22 cellular contexts compared by ENCODE assay signal in genomic region chr17:82743344-82744219, GRCh38. TPM values are rescaled to one million over a fixed set of nuclear protein-coding genes. Genes with fewer than 3 reads are reported as not detected.
DNase-seq lines count a peak whose midpoint lies in the region; ATAC-seq, FAIRE-seq and TF ChIP-seq lines count a peak whose summit lies in the region.
"Had no signal": no experiment of that assay in that cellular context is flagged by ENCODE, and none has a peak within 500 bp of the region (broad histone marks: within the 10 kb centered on the region; RNA-seq: fewer than 3 reads in every experiment).

No MANE protein-coding gene starts in this region.

- no peaks in the 10 kb centered on the region for H3K27me3 Mint-ChIP-seq in H9 (ENCODE audit: low read depth)
- H3K27me3 Mint-ChIP-seq: activated CD4-positive, alpha-beta T cell treated with anti-CD3 and anti-CD28 coated beads, Interleukin-2, amount 10 ng/mL, durations not matched to agents 7 days and 5 days; activated naive CD8-positive, alpha-beta T cell had no signal

- no peak overlapping the region for H2BK15ac ChIP-seq in H9 (ENCODE audit: low read depth, low read length)

- intact Hi-C loops in K562 (cut with micrococcal nuclease): no loop called here

- TF ChIP-seq RAD21 in K562 (CRISPR knock-in tag; conservative IDR thresholded peaks at IDR 0.05 in 1 of 2, IDR thresholded peaks at IDR 0.05 in 1 of 2): no peak

- no peak overlapping the region for H3T11ph ChIP-seq in H9 (ENCODE audit: low read length)

- H4K8ac ChIP-seq in H9 (replicated peaks; ENCODE audit: insufficient read length, low read depth, low read length): no peak overlapping the region

- no peaks in the 10 kb centered on the region for H3K23me2 ChIP-seq in H9 (ENCODE audit: insufficient read length, low read depth, low read length, poor library complexity, severe bottlenecking)

- no peaks in the 10 kb centered on the region for H3K79me1 ChIP-seq in H9 (ENCODE audit: insufficient read depth, low read depth, low read length, poor library complexity, severe bottlenecking)

- H3K4ac ChIP-seq in H9 (ENCODE audit: low read depth, low read length): no peak overlapping the region

- H3K79me2 ChIP-seq in DND-41 (ENCODE audit: insufficient read depth, low read length) (no peaks in the 10 kb centered on the region), H9 (ENCODE audit: insufficient read depth, low read length) (no peaks in the 10 kb centered on the region), K562 (ENCODE audit: control insufficient read depth, insufficient read depth, low read length) (no peaks in the 10 kb centered on the region)

- no peak overlapping the region for H3K4me2 ChIP-seq in DND-41 (ENCODE audit: insufficient read depth, low read length)
- H3K4me2 ChIP-seq in H9 (ENCODE audit: insufficient read depth, insufficient read length, low read length): no peak overlapping the region
- H3K4me2 ChIP-seq in K562 (ENCODE audit: insufficient read depth, low read length): no peak overlapping the region
- H3K4me2 ChIP-seq: BLaER1 had no signal

- in situ Hi-C loops in K562 (cut with MboI): no loop called here

- peaks cover 17% of the 10 kb centered on the region for H3K9me3 ChIP-seq in DND-41 (ENCODE audit: insufficient read depth, low read length, severe bottlenecking)
- H3K9me3 ChIP-seq in H9 (ENCODE audit: control insufficient read depth, low read depth, low read length): no peaks in the 10 kb centered on the region
- H3K9me3 ChIP-seq in K562 (replicated peaks; ENCODE audit: control insufficient read depth, insufficient read depth, low read depth, low read length): peaks cover 30% of the 10 kb centered on the region

- H3K36me3 ChIP-seq in DND-41 (ENCODE audit: insufficient read depth, low read length) (peaks cover 21% of the 10 kb centered on the region), K562 (ENCODE audit: control insufficient read depth, insufficient read depth, low read length) (peaks cover 49% of the 10 kb centered on the region)

- DNase-seq in DND-41: no peak
- peak; percentile 55 for DNase-seq in H9
- no peak for DNase-seq in K562 (ENCODE audit: extremely low read depth in 1 of 4, low spot score in 3 of 4)
- DNase-seq in omental fat pad (ENCODE audit: low spot score): no peak
- DNase-seq: activated CD4-positive, alpha-beta T cell treated with anti-CD3 and anti-CD28 coated beads, Interleukin-2, amount 10 ng/mL, durations not matched to agents 7 days and 5 days; activated effector memory CD4-positive, alpha-beta T cell treated with anti-CD3 and anti-CD28 coated beads, Interleukin-2, amount 50 U/mL, for 16 hours; activated T-cell treated with anti-CD3 and anti-CD28 coated beads, Interleukin-2, amount 50 U/mL, for 1 hour; NCI-H1105; NCI-H1930; NCI-H526 treated with DMSO at 0.1 percent for 48 hours; SJCRH30; stimulated activated CD4-positive, alpha-beta T cell treated with anti-CD3 and anti-CD28 coated beads, Interleukin-4, amount 100 ng/mL, for 1 hour; T-helper 9 cell had no signal

- no peak for FAIRE-seq in K562 (lab: Jason Lieb, UNC)
- FAIRE-seq: bronchial epithelial cell had no signal

- ATAC-seq in DND-41 (ENCODE audit: insufficient read depth, low read depth) (no peak), K562 (no peak), omental fat pad (ENCODE audit: low FRiP score) (peak; percentile 33), GM18907 (IDR thresholded peaks at IDR 0.05; ENCODE audit: unreplicated experiment) (no peak), HG03135 (IDR thresholded peaks at IDR 0.05; ENCODE audit: unreplicated experiment) (no peak), GM19452 (IDR thresholded peaks at IDR 0.05; ENCODE audit: unreplicated experiment) (no peak), HG03045 (IDR thresholded peaks at IDR 0.05; ENCODE audit: unreplicated experiment) (no peak)
- ATAC-seq: left lung had no signal

- no peak overlapping the region for H3K14ac ChIP-seq in H9 (ENCODE audit: insufficient read depth, low read length)

- H3K27ac Mint-ChIP-seq in H9: no peak overlapping the region
- H3K27ac Mint-ChIP-seq: activated CD4-positive, alpha-beta T cell treated with anti-CD3 and anti-CD28 coated beads, Interleukin-2, amount 10 ng/mL, durations not matched to agents 7 days and 5 days; activated naive CD8-positive, alpha-beta T cell had no signal

- H2BK5ac ChIP-seq in H9 (ENCODE audit: insufficient read length, low read length): no peak overlapping the region

- H4K20me1 ChIP-seq in DND-41 (ENCODE audit: insufficient read depth, low read length) (no peaks in the 10 kb centered on the region), H9 (ENCODE audit: control insufficient read depth, insufficient read depth, insufficient read length) (no peaks in the 10 kb centered on the region), K562 (replicated peaks; ENCODE audit: control insufficient read depth, insufficient read depth, low read length) (no peaks in the 10 kb centered on the region)
- H4K20me1 ChIP-seq: BLaER1 had no signal

- H3K4me3 Mint-ChIP-seq in H9: no peak overlapping the region
- H3K4me3 Mint-ChIP-seq: activated CD4-positive, alpha-beta T cell treated with anti-CD3 and anti-CD28 coated beads, Interleukin-2, amount 10 ng/mL, durations not matched to agents 7 days and 5 days; activated naive CD8-positive, alpha-beta T cell had no signal

- H3K9ac ChIP-seq in DND-41 (ENCODE audit: low read depth, low read length) (no peak overlapping the region), H9 (ENCODE audit: extremely low read depth, insufficient read length, low read length) (no peak overlapping the region), K562 (ENCODE audit: insufficient read depth in 1 of 2, low read depth in 2 of 2, low read length in 2 of 2) (no peak overlapping the region)
- H3K9ac ChIP-seq: BLaER1 had no signal

- no peaks in the 10 kb centered on the region for H3K9me1 ChIP-seq in K562 (ENCODE audit: control insufficient read depth, insufficient read depth, low read length)

- H3K9me3 Mint-ChIP-seq in H9: peaks cover 28 to 35% of the 10 kb centered on the region in 2 experiments

- H3K27me3 ChIP-seq in DND-41 (ENCODE audit: insufficient read depth, low read length, poor library complexity): no peaks in the 10 kb centered on the region
- H3K27me3 ChIP-seq in H9 (ENCODE audit: insufficient read depth, low read length): no peaks in the 10 kb centered on the region
- H3K27me3 ChIP-seq in K562 (ENCODE audit: control insufficient read depth in 2 of 2, insufficient read depth in 2 of 2, low read length in 2 of 2): no peaks in the 10 kb centered on the region
- H3K27me3 ChIP-seq: BLaER1, left lung, SJCRH30, tibial nerve had no signal

- H2AFZ ChIP-seq in DND-41 (ENCODE audit: low read depth, low read length) (no peak overlapping the region), H9 (ENCODE audit: low read length) (no peak overlapping the region), K562 (ENCODE audit: low read depth, low read length) (no peak overlapping the region)

- no peak overlapping the region for H4K5ac ChIP-seq in H9 (ENCODE audit: insufficient read length, low read depth, low read length)

- H3K4me1 ChIP-seq in DND-41 (ENCODE audit: insufficient read depth, low read length): no peaks in the 10 kb centered on the region
- H3K4me1 ChIP-seq in H9 (ENCODE audit: insufficient read depth, low read length): no peaks in the 10 kb centered on the region
- H3K4me1 ChIP-seq in K562 (replicated peaks in 1 of 2; ENCODE audit: control insufficient read depth in 2 of 2, insufficient read depth in 2 of 2, low read length in 2 of 2): peaks cover under 1 to 9% of the 10 kb centered on the region in 2 experiments; a peak in 4 of 5 replicates
- H3K4me1 ChIP-seq: BLaER1, left lung, SJCRH30 had no signal

- H3K27ac ChIP-seq in DND-41 (ENCODE audit: low read length) (no peak overlapping the region), H9 (ENCODE audit: insufficient read length, low read depth, low read length) (no peak overlapping the region), K562 (ENCODE audit: extremely low read depth, low read depth, low read length) (no peak overlapping the region)
- H3K27ac ChIP-seq: BLaER1, left lung, SJCRH30, tibial nerve had no signal

- POLR2A ChIA-PET in K562 (lab: Yijun Ruan, JAX): interaction anchor here (0.6 kb wide), 1 partner anchor 426 kb away, joined by 3 read pairs; no protein-coding TSS in a partner anchor

- CTCF ChIA-PET in K562 (lab: Yijun Ruan, JAX; ENCODE audit: low intra/inter-chr PET ratio): no interaction called here

- no peak overlapping the region for H4K91ac ChIP-seq in H9 (ENCODE audit: insufficient read length, low read depth, low read length)

- H3K18ac ChIP-seq in H9 (ENCODE audit: insufficient read length, low read depth, low read length): no peak overlapping the region

- no peak overlapping the region for H3K56ac ChIP-seq in H9 (ENCODE audit: insufficient read length, low read depth, low read length)

- no peak overlapping the region for H2BK120ac ChIP-seq in H9 (ENCODE audit: low read depth, low read length, poor library complexity, severe bottlenecking)

- no peak overlapping the region for H2AK5ac ChIP-seq in H9 (ENCODE audit: insufficient read length, low read length)

- TF ChIP-seq CTCF in DND-41 (IDR thresholded peaks at IDR 0.05; ENCODE audit: borderline replicate concordance, extremely low read depth, low read length, poor library complexity, severe bottlenecking) (peak; percentile 28), H9 (conservative IDR thresholded peaks at IDR 0.05) (peak; percentile 50; the same call in 2 of the 3 replicates), K562 (IDR thresholded peaks at IDR 0.05 in 2 of 3, conservative IDR thresholded peaks at IDR 0.05 in 1 of 3; ENCODE audit: insufficient read depth in 2 of 3, low read depth in 1 of 3, low read length in 3 of 3) (no peak), omental fat pad (IDR thresholded peaks at IDR 0.05) (no peak)

- peaks cover 17 to 19% of the 10 kb centered on the region in 2 experiments for H3K4me1 Mint-ChIP-seq in H9
- H3K4me1 Mint-ChIP-seq: activated CD4-positive, alpha-beta T cell treated with anti-CD3 and anti-CD28 coated beads, Interleukin-2, amount 10 ng/mL, durations not matched to agents 7 days and 5 days had no signal

- no TSS peak for BruUV-seq in K562 (replicated peaks; lab: Mats Ljungman, UMichigan)

- no peak overlapping the region for H2BK12ac ChIP-seq in H9 (ENCODE audit: insufficient read length, low read depth, low read length)

- H2BK20ac ChIP-seq in H9 (ENCODE audit: low read depth, low read length, poor library complexity, severe bottlenecking): no peak overlapping the region

- H3K23ac ChIP-seq in H9 (ENCODE audit: insufficient read length, low read depth, low read length): no peak overlapping the region

- WGBS in H9 (ENCODE audit: extremely low coverage, insufficient read length, low lambda C conversion rate): no CpG with 5 or more reads among the region's 16 CpGs
- 77% methylated on average over 16 of the region's 16 CpGs for WGBS in K562 (ENCODE audit: insufficient coverage, low coverage, missing lambda C conversion rate)

- TF ChIP-seq EP300 in K562 (IDR thresholded peaks at IDR 0.05; ENCODE audit: low read length): no peak

- no peak for TF ChIP-seq POLR2A in K562 (conservative IDR thresholded peaks at IDR 0.05)

- H3K36me3 Mint-ChIP-seq in H9 (ENCODE audit: insufficient read depth in 1 of 3, low read depth in 3 of 3): peaks cover 42 to 75% (median 67%) of the 10 kb centered on the region in 3 experiments

- H3K4me3 ChIP-seq in DND-41 (ENCODE audit: low read depth in 1 of 2, low read length in 2 of 2) (no peak overlapping the region), K562 (no peak overlapping the region)
- H3K4me3 ChIP-seq: BLaER1, left lung, SJCRH30, tibial nerve had no signal

RNA-seq across cellular contexts. Expression of gene FN3K, which starts 8.2 kb away (rescaled TPM):
- total RNA-seq in H9 (2021) (23.6 and 28.3 TPM in 2 replicates), K562 (2014; rRNA removed) (6.3 and 6.6 TPM in 2 replicates), K562 (2014; rRNA removed; fragmentation: Illumina TruSeq; extraction: Trizol) (1.3 and 1.4 TPM in 2 replicates), K562 (2015; rRNA removed; fragmentation: Illumina TruSeq; extraction: Trizol) (3.6 TPM in 2 replicates), K562 (2021) (20.0 and 22.7 TPM in 2 replicates), omental fat pad (10 to 100 TPM in 1 of 4 donors, 1 to 10 TPM in 3; 2.8 to 13.0 (median 7.5) TPM)
- 37.1 and 44.4 TPM in 2 replicates for total RNA-seq in K562 (2011; cell fraction: chromatin; rRNA removed; ENCODE audit: low replicate concordance)
- total RNA-seq in K562 (2011; cell fraction: nucleolus; rRNA removed): 20.8 and 23.0 TPM in 2 replicates
- total RNA-seq in K562 (2011; cell fraction: nucleoplasm; rRNA removed): 22.2 and 22.9 TPM in 2 replicates
- polyA plus RNA-seq in K562 (2011; rRNA removed) (3.8 and 6.1 TPM in 2 replicates), K562 (2014; fragmentation: Illumina TruSeq; extraction: Trizol) (8.6 and 10.6 TPM in 2 replicates), K562 (2014; fragmentation: Nextera tagmentation; extraction: Ambion mirVana) (under 1 TPM; 0.08 to 0.11 TPM), K562 (2014; rRNA removed) (7.9 and 10.0 TPM in 2 replicates)
- 2.0 and 2.3 TPM in 2 replicates for polyA plus RNA-seq in K562 (2011; cell fraction: cytosol; rRNA removed)
- polyA plus RNA-seq in K562 (2011; cell fraction: nucleus; rRNA removed): 14.3 and 19.9 TPM in 2 replicates
- 22.1 and 24.7 TPM in 2 replicates for polyA plus RNA-seq in K562 (2012)
- 3.8 and 5.8 TPM in 2 replicates for polyA minus RNA-seq in K562 (2011; rRNA and poly(A)+ RNA removed)
- 10.5 and 19.6 TPM in 2 replicates for polyA minus RNA-seq in K562 (2011; cell fraction: cytosol; rRNA and poly(A)+ RNA removed)
- 6.9 and 14.9 TPM in 2 replicates for polyA minus RNA-seq in K562 (2011; cell fraction: nucleus; rRNA and poly(A)+ RNA removed)

RNA-seq across cellular contexts. Expression of gene TBCD, which starts 8.3 kb away (rescaled TPM):
- total RNA-seq in H9 (2021) (123 and 129 TPM in 2 replicates), K562 (2014; rRNA removed) (29.8 and 47.3 TPM in 2 replicates), K562 (2014; rRNA removed; fragmentation: Illumina TruSeq; extraction: Trizol) (18.7 and 23.6 TPM in 2 replicates), K562 (2015; rRNA removed; fragmentation: Illumina TruSeq; extraction: Trizol) (26.0 and 27.1 TPM in 2 replicates), K562 (2021) (98.3 and 98.5 TPM in 2 replicates), omental fat pad (10 to 100 TPM; 30.5 to 94.3 (median 51.8) TPM)
- total RNA-seq in K562 (2011; cell fraction: chromatin; rRNA removed; ENCODE audit: low replicate concordance): 239 and 410 TPM in 2 replicates
- 169 and 192 TPM in 2 replicates for total RNA-seq in K562 (2011; cell fraction: nucleolus; rRNA removed)
- 154 and 170 TPM in 2 replicates for total RNA-seq in K562 (2011; cell fraction: nucleoplasm; rRNA removed)
- polyA plus RNA-seq in K562 (2011; rRNA removed) (28.0 and 45.4 TPM in 2 replicates), K562 (2014; fragmentation: Illumina TruSeq; extraction: Trizol) (36.5 and 40.9 TPM in 2 replicates), K562 (2014; fragmentation: Nextera tagmentation; extraction: Ambion mirVana) (10 to 100 TPM in 1 of 2 experiments, 1 to 10 TPM in 1; 8.9 to 20.2 TPM), K562 (2014; rRNA removed) (42.3 and 50.3 TPM in 2 replicates)
- 46.1 and 77.8 TPM in 2 replicates for polyA plus RNA-seq in K562 (2011; cell fraction: cytosol; rRNA removed)
- polyA plus RNA-seq in K562 (2011; cell fraction: nucleus; rRNA removed): 191 and 272 TPM in 2 replicates
- 79.2 and 88.0 TPM in 2 replicates for polyA plus RNA-seq in K562 (2012)
- polyA minus RNA-seq in K562 (2011; rRNA and poly(A)+ RNA removed): 41.7 and 49.7 TPM in 2 replicates
- polyA minus RNA-seq in K562 (2011; cell fraction: cytosol; rRNA and poly(A)+ RNA removed): 67.8 and 69.4 TPM in 2 replicates
- 54.7 and 67.0 TPM in 2 replicates for polyA minus RNA-seq in K562 (2011; cell fraction: nucleus; rRNA and poly(A)+ RNA removed)

RNA-seq across cellular contexts. Expression of gene FN3KRP, which starts 27.1 kb away (rescaled TPM):
- 31.9 and 32.9 TPM in 2 replicates for total RNA-seq in H9 (2021)
- total RNA-seq in K562 (2011; cell fraction: chromatin; rRNA removed; ENCODE audit: low replicate concordance): 33.2 and 69.9 TPM in 2 replicates
- 27.5 and 33.9 TPM in 2 replicates for total RNA-seq in K562 (2011; cell fraction: nucleolus; rRNA removed)
- total RNA-seq in K562 (2011; cell fraction: nucleoplasm; rRNA removed): 30.4 and 32.0 TPM in 2 replicates
- 26.2 and 29.8 TPM in 2 replicates for total RNA-seq in K562 (2014; rRNA removed)
- total RNA-seq in K562 (2014; rRNA removed; fragmentation: Illumina TruSeq; extraction: Trizol): 18.0 and 21.1 TPM in 2 replicates
- 23.5 and 24.9 TPM in 2 replicates for total RNA-seq in K562 (2015; rRNA removed; fragmentation: Illumina TruSeq; extraction: Trizol)
- total RNA-seq in K562 (2021): 28.1 and 32.1 TPM in 2 replicates
- polyA plus RNA-seq in K562 (2011; rRNA removed): 21.7 and 25.8 TPM in 2 replicates
- polyA plus RNA-seq in K562 (2011; cell fraction: cytosol; rRNA removed): 19.4 and 22.5 TPM in 2 replicates
- polyA plus RNA-seq in K562 (2011; cell fraction: nucleus; rRNA removed): 25.5 and 28.4 TPM in 2 replicates
- 44.5 and 51.0 TPM in 2 replicates for polyA plus RNA-seq in K562 (2012)
- polyA plus RNA-seq in K562 (2014; fragmentation: Illumina TruSeq; extraction: Trizol): 31.0 and 34.7 TPM in 2 replicates
- 1 to 10 TPM; 2.0 to 4.4 TPM for polyA plus RNA-seq in K562 (2014; fragmentation: Nextera tagmentation; extraction: Ambion mirVana)
- polyA plus RNA-seq in K562 (2014; rRNA removed): 26.1 and 29.1 TPM in 2 replicates
- 10.9 and 11.3 TPM in 2 replicates for polyA minus RNA-seq in K562 (2011; rRNA and poly(A)+ RNA removed)
- 10.4 and 15.7 TPM in 2 replicates for polyA minus RNA-seq in K562 (2011; cell fraction: cytosol; rRNA and poly(A)+ RNA removed)
- polyA minus RNA-seq in K562 (2011; cell fraction: nucleus; rRNA and poly(A)+ RNA removed): 4.4 and 7.1 TPM in 2 replicates
- total RNA-seq in omental fat pad: 10 to 100 TPM in 2 of 4 donors, 1 to 10 TPM in 2; 6.4 to 18.8 (median 12.3) TPM

RNA-seq across cellular contexts. Expression of gene RAB40B, which starts 45.1 kb away (rescaled TPM):
- total RNA-seq in H9 (2021): 3.5 and 5.1 TPM in 2 replicates
- total RNA-seq in K562 (2011; cell fraction: chromatin; rRNA removed; ENCODE audit: low replicate concordance): 4.8 and 7.6 TPM in 2 replicates
- 3.3 and 3.8 TPM in 2 replicates for total RNA-seq in K562 (2011; cell fraction: nucleolus; rRNA removed)
- total RNA-seq in K562 (2011; cell fraction: nucleoplasm; rRNA removed): 1.7 and 5.0 TPM in 2 replicates
- total RNA-seq in K562 (2014; rRNA removed): 2.0 and 6.2 TPM in 2 replicates
- 0.99 and 1.1 TPM in 2 replicates for total RNA-seq in K562 (2014; rRNA removed; fragmentation: Illumina TruSeq; extraction: Trizol)
- total RNA-seq in K562 (2015; rRNA removed; fragmentation: Illumina TruSeq; extraction: Trizol): 0.64 and 1.2 TPM in 2 replicates
- total RNA-seq in K562 (2021): 3.6 and 3.8 TPM in 2 replicates
- 2.5 and 2.7 TPM in 2 replicates for polyA plus RNA-seq in K562 (2011; rRNA removed)
- 4.3 and 9.2 TPM in 2 replicates for polyA plus RNA-seq in K562 (2011; cell fraction: cytosol; rRNA removed)
- 3.6 and 6.3 TPM in 2 replicates for polyA plus RNA-seq in K562 (2011; cell fraction: nucleus; rRNA removed)
- polyA plus RNA-seq in K562 (2012): 3.7 and 4.9 TPM in 2 replicates
- polyA plus RNA-seq in K562 (2014; fragmentation: Illumina TruSeq; extraction: Trizol): 1.4 and 3.2 TPM in 2 replicates
- polyA plus RNA-seq in K562 (2014; fragmentation: Nextera tagmentation; extraction: Ambion mirVana): under 1 TPM; 0.13 to 0.38 TPM
- polyA plus RNA-seq in K562 (2014; rRNA removed): 3.2 and 4.6 TPM in 2 replicates
- 0.56 and 0.60 TPM in 2 replicates for polyA minus RNA-seq in K562 (2011; rRNA and poly(A)+ RNA removed)
- polyA minus RNA-seq in K562 (2011; cell fraction: cytosol; rRNA and poly(A)+ RNA removed): 1.2 and 3.5 TPM in 2 replicates
- polyA minus RNA-seq in K562 (2011; cell fraction: nucleus; rRNA and poly(A)+ RNA removed): 1.9 and 2.1 TPM in 2 replicates
- total RNA-seq in omental fat pad: 10 to 100 TPM in 1 of 4 donors, 1 to 10 TPM in 3; 8.0 to 12.3 (median 9.6) TPM

Comparison
In these comparisons a context has a peak if more than half of its experiments do, and no peak if none do; other contexts are left out.
1. CTCF ChIP-seq: peak in DND-41 (single experiment) and H9 (single experiment); none in K562 (0 of 3) and omental fat pad (0 of 3).